In genomic region chr12:88298761-88299242, GRCh38 we compare ENCODE assay signal across 1 cellular context.
TF ChIP-seq lines count a peak whose summit lies in the region.

No MANE protein-coding gene starts in this region.

TF ChIP-seq in SK-N-SH, 30 proteins besides CTCF, POLR2A, EP300 and RAD21 (continued from another document):
- no peak for TF ChIP-seq SIN3A (IDR thresholded peaks at IDR 0.05; ENCODE audit: borderline replicate concordance, low read depth, low read length)
- TF ChIP-seq MEF2A (IDR thresholded peaks at IDR 0.05; ENCODE audit: borderline replicate concordance, low read depth) = no peak
- TF ChIP-seq TEAD4 (IDR thresholded peaks at IDR 0.05; ENCODE audit: borderline replicate concordance, insufficient read depth) = peak; percentile 59; the same call in 1 of the 2 replicates
- TF ChIP-seq, protein P1, sequence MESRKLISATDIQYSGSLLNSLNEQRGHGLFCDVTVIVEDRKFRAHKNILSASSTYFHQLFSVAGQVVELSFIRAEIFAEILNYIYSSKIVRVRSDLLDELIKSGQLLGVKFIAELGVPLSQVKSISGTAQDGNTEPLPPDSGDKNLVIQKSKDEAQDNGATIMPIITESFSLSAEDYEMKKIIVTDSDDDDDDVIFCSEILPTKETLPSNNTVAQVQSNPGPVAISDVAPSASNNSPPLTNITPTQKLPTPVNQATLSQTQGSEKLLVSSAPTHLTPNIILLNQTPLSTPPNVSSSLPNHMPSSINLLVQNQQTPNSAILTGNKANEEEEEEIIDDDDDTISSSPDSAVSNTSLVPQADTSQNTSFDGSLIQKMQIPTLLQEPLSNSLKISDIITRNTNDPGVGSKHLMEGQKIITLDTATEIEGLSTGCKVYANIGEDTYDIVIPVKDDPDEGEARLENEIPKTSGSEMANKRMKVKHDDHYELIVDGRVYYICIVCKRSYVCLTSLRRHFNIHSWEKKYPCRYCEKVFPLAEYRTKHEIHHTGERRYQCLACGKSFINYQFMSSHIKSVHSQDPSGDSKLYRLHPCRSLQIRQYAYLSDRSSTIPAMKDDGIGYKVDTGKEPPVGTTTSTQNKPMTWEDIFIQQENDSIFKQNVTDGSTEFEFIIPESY (IDR thresholded peaks at IDR 0.05; ENCODE audit: borderline replicate concordance, low read depth) = no peak
- TF ChIP-seq USF2 (IDR thresholded peaks at IDR 0.05; ENCODE audit: borderline replicate concordance, low read depth, low read length) = no peak
- peak; percentile 40; the same call in 1 of the 2 replicates for TF ChIP-seq POLR2AphosphoS5 (IDR thresholded peaks at IDR 0.05; ENCODE audit: low read depth, low read length)
